8 cellular contexts compared by ENCODE assay signal in genomic region chr12:18430425-18431048, GRCh38.
DNase-seq lines count a peak whose midpoint lies in the region; ATAC-seq and TF ChIP-seq lines count a peak whose summit lies in the region.

No MANE protein-coding gene starts in this region.

- H3K4me3 Mint-ChIP-seq in endothelial cell (ENCODE audit: unreplicated experiment): no peak overlapping the region

- peak; percentile 59 for ATAC-seq in HG02870 (IDR thresholded peaks at IDR 0.05; ENCODE audit: unreplicated experiment)

- no peaks in the 10 kb centered on the region for H3K4me1 Mint-ChIP-seq in endothelial cell (ENCODE audit: unreplicated experiment)

- no peaks in the 10 kb centered on the region for H3K9me3 Mint-ChIP-seq in endothelial cell (ENCODE audit: unreplicated experiment)

- no peaks in the 10 kb centered on the region for H3K36me3 Mint-ChIP-seq in endothelial cell (ENCODE audit: low read depth, unreplicated experiment)

- DNase-seq in NCI-H1092 treated with DMSO at 0.1 percent for 48 hours (lab: John Stamatoyannopoulos, UW) (peak; percentile 58), NCI-H1092 (lab: John Stamatoyannopoulos, UW) (no peak), NOMO-1 treated with dmso at 0.1 percent for 144 hours (lab: John Stamatoyannopoulos, UW; ENCODE audit: unreplicated experiment) (peak; percentile 20), endothelial cell (ENCODE audit: low spot score) (peak; percentile 69), mucosa of gallbladder (ENCODE audit: low spot score) (peak; percentile 48)
- DNase-seq in activated CD4-positive, CD25-positive, alpha-beta regulatory T cell (lab: John Stamatoyannopoulos, UW): no peak
- DNase-seq in stimulated activated CD4-positive, alpha-beta T cell treated with anti-CD3 and anti-CD28 coated beads, Interleukin-2, amount 100 ng/mL, for 48 hours: no peak

- no peak overlapping the region for H3K27ac Mint-ChIP-seq in endothelial cell (ENCODE audit: unreplicated experiment)

- TF ChIP-seq CTCF in endothelial cell (IDR thresholded peaks at IDR 0.05; ENCODE audit: unreplicated experiment): peak; percentile 83

- no peaks in the 10 kb centered on the region for H3K27me3 Mint-ChIP-seq in endothelial cell (ENCODE audit: unreplicated experiment)

Comparison
In these comparisons a context has a peak if more than half of its experiments do, and no peak if none do; other contexts are left out.
1. DNase-seq: peak in NCI-H1092 treated with DMSO at 0.1 percent for 48 hours (single experiment), NOMO-1 treated with dmso at 0.1 percent for 144 hours (single experiment), endothelial cell (single experiment) and mucosa of gallbladder (single experiment); none in NCI-H1092 (single experiment), activated CD4-positive, CD25-positive, alpha-beta regulatory T cell (0 of 4) and stimulated activated CD4-positive, alpha-beta T cell treated with anti-CD3 and anti-CD28 coated beads, Interleukin-2, amount 100 ng/mL, for 48 hours (0 of 2).